In genomic region chr3:839981-840380, GRCh38 we compare ENCODE assay signal across 28 cellular contexts.
"Had no signal": no experiment of that assay in that cellular context is flagged by ENCODE, and none has a peak within 500 bp of the region (broad histone marks: within the 10 kb centered on the region; RNA-seq: fewer than 3 reads in every experiment).

No MANE protein-coding gene starts in this region.

- H3K9me3 ChIP-seq: adrenal gland, breast epithelium, colonic mucosa, gastroesophageal sphincter had no signal

- H3K27ac ChIP-seq: adrenal gland, breast epithelium, cardiac muscle cell, colonic mucosa, gastroesophageal sphincter, heart right ventricle had no signal

- H3K4me3 ChIP-seq: adrenal gland, breast epithelium, cardiac muscle cell, colonic mucosa, gastroesophageal sphincter, heart right ventricle had no signal

- H3K27me3 ChIP-seq: adrenal gland, breast epithelium, cardiac muscle cell, colonic mucosa, gastroesophageal sphincter, heart right ventricle had no signal

- H3K4me1 ChIP-seq: adrenal gland, breast epithelium, colonic mucosa, gastroesophageal sphincter, heart right ventricle had no signal

- ATAC-seq: activated CD4-positive, alpha-beta T cell treated with anti-CD3 and anti-CD28 coated beads for 36 hours; activated CD8-positive, alpha-beta memory T cell treated with anti-CD3 and anti-CD28 coated beads, Interleukin-2, amount 10 ng/mL, durations not matched to agents 7 days and 5 days; activated CD8-positive, alpha-beta T cell treated with anti-CD3 and anti-CD28 coated beads, Interleukin-2, amount 10 ng/mL, durations not matched to agents 7 days and 5 days; activated naive CD8-positive, alpha-beta T cell treated with anti-CD3 and anti-CD28 coated beads, Interleukin-2, amount 50 U/mL, for 24 hours; esophagus mucosa; gastroesophageal sphincter; heart right ventricle had no signal

- H3K36me3 ChIP-seq: adrenal gland, breast epithelium, cardiac muscle cell, colonic mucosa, gastroesophageal sphincter, heart right ventricle had no signal

- DNase-seq: activated CD4-positive, alpha-beta memory T cell treated with anti-CD3 and anti-CD28 coated beads for 36 hours; activated CD4-positive, alpha-beta T cell treated with anti-CD3 and anti-CD28 coated beads for 36 hours; activated CD4-positive, alpha-beta T cell treated with anti-CD3 and anti-CD28 coated beads, Interleukin-2, amount 10 ng/mL, durations not matched to agents 24 days and 14 days; activated CD4-positive, CD25-positive, alpha-beta regulatory T cell; activated CD4-positive, CD25-positive, alpha-beta regulatory T cell treated with anti-CD3 and anti-CD28 coated beads, Interleukin-2, amount 50 U/mL, for 72 hours; activated CD8-positive, alpha-beta memory T cell treated with anti-CD3 and anti-CD28 coated beads, Interleukin-2, amount 10 ng/mL, durations not matched to agents 7 days and 5 days; activated CD8-positive, alpha-beta memory T cell treated with anti-CD3 and anti-CD28 coated beads, Interleukin-2, amount 50 U/mL, for 4 hours; activated CD8-positive, alpha-beta T cell treated with anti-CD3 and anti-CD28 coated beads, Interleukin-2, amount 10 ng/mL, durations not matched to agents 7 days and 5 days; activated effector memory CD4-positive, alpha-beta T cell treated with anti-CD3 and anti-CD28 coated beads, Interleukin-2, amount 50 U/mL, for 16 hours; activated naive CD4-positive, alpha-beta T cell treated with anti-CD3 and anti-CD28 coated beads for 36 hours; activated naive CD8-positive, alpha-beta T cell treated with anti-CD3 and anti-CD28 coated beads for 36 hours; activated naive CD8-positive, alpha-beta T cell treated with anti-CD3 and anti-CD28 coated beads, Interleukin-2, amount 50 U/mL, for 24 hours; activated T-cell treated with anti-CD3 and anti-CD28 coated beads, Interleukin-2, amount 50 U/mL, for 1 hour; activated T-cell treated with anti-CD3 and anti-CD28 coated beads, Interleukin-2, amount 50 U/mL, for 48 hours; adrenal gland; amygdala; aorta; central memory CD4-positive, alpha-beta T cell; cerebellar nuclear complex; colonic mucosa; effector CD8-positive, alpha-beta T cell; foreskin fibroblast; heart right ventricle; T-helper 2 cell had no signal
